In the genomic region with DNA sequence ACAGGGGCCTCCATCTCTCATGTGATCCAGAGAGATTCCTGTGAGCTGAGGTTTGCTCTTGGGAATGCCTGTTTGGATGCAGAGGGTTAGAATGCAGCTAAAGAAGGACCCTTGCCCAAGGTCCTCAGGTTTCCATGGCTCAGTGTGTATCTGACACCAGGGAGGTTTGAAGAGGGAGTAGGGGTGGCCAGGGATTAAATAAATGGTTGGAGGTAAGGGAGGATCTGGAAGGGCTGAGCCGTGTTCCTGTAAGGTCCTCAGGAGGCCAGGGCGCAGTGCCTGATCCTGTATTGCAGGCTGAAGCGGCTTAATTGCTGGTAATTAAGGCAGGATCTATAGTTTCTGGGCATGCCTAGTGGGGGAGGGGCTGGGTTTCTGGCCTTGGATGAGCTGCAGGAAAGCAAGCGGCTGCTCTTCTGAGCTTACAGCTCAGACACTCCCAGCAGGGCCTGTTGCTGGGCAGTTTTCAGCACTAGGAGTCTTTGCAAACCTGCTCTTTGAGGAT, we compare ENCODE assay signal across 1 cellular context.
TF ChIP-seq lines count a peak whose summit lies in the region.

No MANE protein-coding gene starts in this region.

TF ChIP-seq in H1, 55 proteins besides CTCF, POLR2A, EP300 and RAD21 (continued from another document):
- TF ChIP-seq SP2 (IDR thresholded peaks at IDR 0.05; ENCODE audit: low read length), result no peak
- no peak for TF ChIP-seq SIX5 (IDR thresholded peaks at IDR 0.05; ENCODE audit: low read depth, low read length)
- TF ChIP-seq, protein P1, sequence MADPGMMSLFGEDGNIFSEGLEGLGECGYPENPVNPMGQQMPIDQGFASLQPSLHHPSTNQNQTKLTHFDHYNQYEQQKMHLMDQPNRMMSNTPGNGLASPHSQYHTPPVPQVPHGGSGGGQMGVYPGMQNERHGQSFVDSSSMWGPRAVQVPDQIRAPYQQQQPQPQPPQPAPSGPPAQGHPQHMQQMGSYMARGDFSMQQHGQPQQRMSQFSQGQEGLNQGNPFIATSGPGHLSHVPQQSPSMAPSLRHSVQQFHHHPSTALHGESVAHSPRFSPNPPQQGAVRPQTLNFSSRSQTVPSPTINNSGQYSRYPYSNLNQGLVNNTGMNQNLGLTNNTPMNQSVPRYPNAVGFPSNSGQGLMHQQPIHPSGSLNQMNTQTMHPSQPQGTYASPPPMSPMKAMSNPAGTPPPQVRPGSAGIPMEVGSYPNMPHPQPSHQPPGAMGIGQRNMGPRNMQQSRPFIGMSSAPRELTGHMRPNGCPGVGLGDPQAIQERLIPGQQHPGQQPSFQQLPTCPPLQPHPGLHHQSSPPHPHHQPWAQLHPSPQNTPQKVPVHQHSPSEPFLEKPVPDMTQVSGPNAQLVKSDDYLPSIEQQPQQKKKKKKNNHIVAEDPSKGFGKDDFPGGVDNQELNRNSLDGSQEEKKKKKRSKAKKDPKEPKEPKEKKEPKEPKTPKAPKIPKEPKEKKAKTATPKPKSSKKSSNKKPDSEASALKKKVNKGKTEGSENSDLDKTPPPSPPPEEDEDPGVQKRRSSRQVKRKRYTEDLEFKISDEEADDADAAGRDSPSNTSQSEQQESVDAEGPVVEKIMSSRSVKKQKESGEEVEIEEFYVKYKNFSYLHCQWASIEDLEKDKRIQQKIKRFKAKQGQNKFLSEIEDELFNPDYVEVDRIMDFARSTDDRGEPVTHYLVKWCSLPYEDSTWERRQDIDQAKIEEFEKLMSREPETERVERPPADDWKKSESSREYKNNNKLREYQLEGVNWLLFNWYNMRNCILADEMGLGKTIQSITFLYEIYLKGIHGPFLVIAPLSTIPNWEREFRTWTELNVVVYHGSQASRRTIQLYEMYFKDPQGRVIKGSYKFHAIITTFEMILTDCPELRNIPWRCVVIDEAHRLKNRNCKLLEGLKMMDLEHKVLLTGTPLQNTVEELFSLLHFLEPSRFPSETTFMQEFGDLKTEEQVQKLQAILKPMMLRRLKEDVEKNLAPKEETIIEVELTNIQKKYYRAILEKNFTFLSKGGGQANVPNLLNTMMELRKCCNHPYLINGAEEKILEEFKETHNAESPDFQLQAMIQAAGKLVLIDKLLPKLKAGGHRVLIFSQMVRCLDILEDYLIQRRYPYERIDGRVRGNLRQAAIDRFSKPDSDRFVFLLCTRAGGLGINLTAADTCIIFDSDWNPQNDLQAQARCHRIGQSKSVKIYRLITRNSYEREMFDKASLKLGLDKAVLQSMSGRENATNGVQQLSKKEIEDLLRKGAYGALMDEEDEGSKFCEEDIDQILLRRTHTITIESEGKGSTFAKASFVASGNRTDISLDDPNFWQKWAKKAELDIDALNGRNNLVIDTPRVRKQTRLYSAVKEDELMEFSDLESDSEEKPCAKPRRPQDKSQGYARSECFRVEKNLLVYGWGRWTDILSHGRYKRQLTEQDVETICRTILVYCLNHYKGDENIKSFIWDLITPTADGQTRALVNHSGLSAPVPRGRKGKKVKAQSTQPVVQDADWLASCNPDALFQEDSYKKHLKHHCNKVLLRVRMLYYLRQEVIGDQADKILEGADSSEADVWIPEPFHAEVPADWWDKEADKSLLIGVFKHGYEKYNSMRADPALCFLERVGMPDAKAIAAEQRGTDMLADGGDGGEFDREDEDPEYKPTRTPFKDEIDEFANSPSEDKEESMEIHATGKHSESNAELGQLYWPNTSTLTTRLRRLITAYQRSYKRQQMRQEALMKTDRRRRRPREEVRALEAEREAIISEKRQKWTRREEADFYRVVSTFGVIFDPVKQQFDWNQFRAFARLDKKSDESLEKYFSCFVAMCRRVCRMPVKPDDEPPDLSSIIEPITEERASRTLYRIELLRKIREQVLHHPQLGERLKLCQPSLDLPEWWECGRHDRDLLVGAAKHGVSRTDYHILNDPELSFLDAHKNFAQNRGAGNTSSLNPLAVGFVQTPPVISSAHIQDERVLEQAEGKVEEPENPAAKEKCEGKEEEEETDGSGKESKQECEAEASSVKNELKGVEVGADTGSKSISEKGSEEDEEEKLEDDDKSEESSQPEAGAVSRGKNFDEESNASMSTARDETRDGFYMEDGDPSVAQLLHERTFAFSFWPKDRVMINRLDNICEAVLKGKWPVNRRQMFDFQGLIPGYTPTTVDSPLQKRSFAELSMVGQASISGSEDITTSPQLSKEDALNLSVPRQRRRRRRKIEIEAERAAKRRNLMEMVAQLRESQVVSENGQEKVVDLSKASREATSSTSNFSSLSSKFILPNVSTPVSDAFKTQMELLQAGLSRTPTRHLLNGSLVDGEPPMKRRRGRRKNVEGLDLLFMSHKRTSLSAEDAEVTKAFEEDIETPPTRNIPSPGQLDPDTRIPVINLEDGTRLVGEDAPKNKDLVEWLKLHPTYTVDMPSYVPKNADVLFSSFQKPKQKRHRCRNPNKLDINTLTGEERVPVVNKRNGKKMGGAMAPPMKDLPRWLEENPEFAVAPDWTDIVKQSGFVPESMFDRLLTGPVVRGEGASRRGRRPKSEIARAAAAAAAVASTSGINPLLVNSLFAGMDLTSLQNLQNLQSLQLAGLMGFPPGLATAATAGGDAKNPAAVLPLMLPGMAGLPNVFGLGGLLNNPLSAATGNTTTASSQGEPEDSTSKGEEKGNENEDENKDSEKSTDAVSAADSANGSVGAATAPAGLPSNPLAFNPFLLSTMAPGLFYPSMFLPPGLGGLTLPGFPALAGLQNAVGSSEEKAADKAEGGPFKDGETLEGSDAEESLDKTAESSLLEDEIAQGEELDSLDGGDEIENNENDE (IDR thresholded peaks at IDR 0.05; ENCODE audit: insufficient replicate concordance, low read length), result no peak
- no peak for TF ChIP-seq EGR1 (IDR thresholded peaks at IDR 0.05; ENCODE audit: borderline replicate concordance, low read depth, low read length)
- peak; percentile 72 for TF ChIP-seq NANOG (IDR thresholded peaks at IDR 0.05; ENCODE audit: insufficient read depth, low read depth, low read length, poor library complexity, severe bottlenecking)
- TF ChIP-seq RBBP5 (IDR thresholded peaks at IDR 0.05; ENCODE audit: borderline replicate concordance, low read depth, low read length), result peak; percentile 97
- no peak for TF ChIP-seq BACH1 (IDR thresholded peaks at IDR 0.05; ENCODE audit: low read length)
- TF ChIP-seq RXRA (IDR thresholded peaks at IDR 0.05; ENCODE audit: insufficient read depth, low read depth, low read length), result no peak
- TF ChIP-seq POLR2AphosphoS5 (IDR thresholded peaks at IDR 0.05; ENCODE audit: low read depth, low read length), result 0 out of 2 replicates have a peak, but pooled peaks have one; percentile 18
